13 cellular contexts compared by ENCODE assay signal in genomic region chr18:2976218-2976617, GRCh38. TPM values are rescaled to one million over a fixed set of nuclear protein-coding genes. Genes with fewer than 3 reads are reported as not detected.
DNase-seq lines count a peak whose midpoint lies in the region; ATAC-seq, FAIRE-seq and TF ChIP-seq lines count a peak whose summit lies in the region.
"Had no signal": no experiment of that assay in that cellular context is flagged by ENCODE, and none has a peak within 500 bp of the region (broad histone marks: within the 10 kb centered on the region; RNA-seq: fewer than 3 reads in every experiment).

No MANE protein-coding gene starts in this region.

- no peak overlapping the region for H2BK5ac ChIP-seq in IMR-90 (ENCODE audit: low read depth, low read length, poor library complexity, severe bottlenecking)

- no peak overlapping the region for H4K8ac ChIP-seq in IMR-90 (ENCODE audit: low read depth in 2 of 2, low read length in 2 of 2)

- ATAC-seq in IMR-90 (ENCODE audit: low read depth): no peak
- ATAC-seq in right cardiac atrium: no peak
- ATAC-seq in GM21825 (IDR thresholded peaks at IDR 0.05; ENCODE audit: unreplicated experiment): no peak

- no peak for TF ChIP-seq RAD21 in IMR-90 (IDR thresholded peaks at IDR 0.05; ENCODE audit: low read length)

- H3K27me3 ChIP-seq in IMR-90 (ENCODE audit: control insufficient read depth, insufficient read depth, low read length): no peaks in the 10 kb centered on the region
- H3K27me3 ChIP-seq in right cardiac atrium (ENCODE audit: control insufficient read depth, insufficient read depth): no peaks in the 10 kb centered on the region
- H3K27me3 ChIP-seq in small intestine (ENCODE audit: control insufficient read depth in 2 of 2, insufficient read depth in 2 of 2, low read length in 2 of 2): no peaks in the 10 kb centered on the region

- peak overlapping the region; percentile 71; the same call in 1 of the 2 replicates for H3K18ac ChIP-seq in IMR-90 (ENCODE audit: low read depth, low read length)

- TF ChIP-seq POLR2A in IMR-90 (IDR thresholded peaks at IDR 0.05; ENCODE audit: low read depth, low read length): no peak

- 0 out of 2 replicates have a peak overlapping the region, but pooled peaks have one; percentile 6 for H4K91ac ChIP-seq in IMR-90 (ENCODE audit: insufficient read depth, low read depth, low read length)

- CTCF ChIA-PET in IMR-90 (lab: Yijun Ruan, JAX): interaction anchor here (0.5 to 1.3 kb wide), 2 partner anchors 9 to 258 kb away, joined by 4 to 5 read pairs; no protein-coding TSS in a partner anchor
- CTCF ChIA-PET in activated CD4-positive, alpha-beta memory T cell treated with anti-CD3 and anti-CD28 coated beads, Interleukin-2, amount 10 ng/mL, durations not matched to agents 7 days and 5 days (lab: Charles Lee): interaction anchor here (1.3 to 5.3 kb wide), 6 partner anchors 9 to 87 kb away, joined by 3 to 30 read pairs (median 10); no protein-coding TSS in a partner anchor
- CTCF ChIA-PET in Calu3 (lab: Charles Lee): no interaction called here

- DNase-seq in IMR-90 (no peak), right cardiac atrium (no peak), small intestine (peak; percentile 91), Calu3 (no peak)
- DNase-seq in activated CD4-positive, alpha-beta memory T cell treated with anti-CD3 and anti-CD28 coated beads, Interleukin-2, amount 10 ng/mL, durations not matched to agents 7 days and 5 days: no peak
- no peak for DNase-seq in central memory CD4-positive, alpha-beta T cell
- DNase-seq: activated CD4-positive, alpha-beta T cell treated with anti-CD3 and anti-CD28 coated beads, Interleukin-2, amount 50 U/mL, for 1 hour; amygdala; Caco-2; effector CD8-positive, alpha-beta T cell; mammary epithelial cell; NCI-H2081 treated with DMSO at 0.1 percent for 48 hours had no signal

- no peak overlapping the region for H2AK9ac ChIP-seq in IMR-90 (replicated peaks; ENCODE audit: low read depth, low read length, poor library complexity)

- TF ChIP-seq CTCF in IMR-90 (conservative IDR thresholded peaks at IDR 0.05; ENCODE audit: low read depth, low read length) (no peak), Calu3 (IDR thresholded peaks at IDR 0.05; ENCODE audit: unreplicated experiment) (no peak)

- H3K4me2 ChIP-seq in IMR-90 (ENCODE audit: low read depth, low read length): no peak overlapping the region

- WGBS in IMR-90 (ENCODE audit: extremely low coverage in 2 of 2, insufficient read length in 1 of 2), 2 experiments: no CpG with 5 or more reads among the region's 3 CpGs
- 54% methylated on average over 3 of the region's 3 CpGs for WGBS in right cardiac atrium
- 5 to 40% (median 13%) methylated on average over 3 of the region's 3 CpGs for WGBS in small intestine, 3 donors

- no peak overlapping the region for H3K4me3 Mint-ChIP-seq in activated CD4-positive, alpha-beta memory T cell treated with anti-CD3 and anti-CD28 coated beads, Interleukin-2, amount 10 ng/mL, durations not matched to agents 7 days and 5 days
- H3K4me3 Mint-ChIP-seq in Calu3 (ENCODE audit: low read depth, unreplicated experiment): no peak overlapping the region

- H3K9ac ChIP-seq in IMR-90 (ENCODE audit: low read depth, low read length): no peak overlapping the region

- no peak overlapping the region for H3K4me3 ChIP-seq in IMR-90 (ENCODE audit: insufficient read depth, low read depth, low read length)
- no peak overlapping the region for H3K4me3 ChIP-seq in right cardiac atrium (ENCODE audit: low read length)
- H3K4me3 ChIP-seq in small intestine (ENCODE audit: low read depth in 1 of 2, low read length in 2 of 2): no peak overlapping the region

- peaks cover 15% of the 10 kb centered on the region for H4K20me1 ChIP-seq in IMR-90 (ENCODE audit: insufficient read depth, low read length)

- no peak overlapping the region for H2BK15ac ChIP-seq in IMR-90 (ENCODE audit: low read depth, low read length)

- H3K9me3 ChIP-seq in IMR-90 (ENCODE audit: control insufficient read depth, insufficient read depth, low read length) (no peaks in the 10 kb centered on the region), right cardiac atrium (ENCODE audit: control insufficient read depth, low read length) (no peaks in the 10 kb centered on the region), small intestine (ENCODE audit: control insufficient read depth, low read depth) (no peaks in the 10 kb centered on the region)
- H3K9me3 ChIP-seq: Caco-2 had no signal

- no peaks in the 10 kb centered on the region for H3K9me3 Mint-ChIP-seq in activated CD4-positive, alpha-beta memory T cell treated with anti-CD3 and anti-CD28 coated beads, Interleukin-2, amount 10 ng/mL, durations not matched to agents 7 days and 5 days
- H3K9me3 Mint-ChIP-seq in Calu3 (ENCODE audit: low read depth, unreplicated experiment): peaks cover 2% of the 10 kb centered on the region

- peaks cover 21% of the 10 kb centered on the region for H3K4me1 ChIP-seq in IMR-90 (ENCODE audit: control insufficient read depth, insufficient read depth, low read length)
- H3K4me1 ChIP-seq in right cardiac atrium (ENCODE audit: control insufficient read depth, insufficient read depth, low read length): peaks cover 16% of the 10 kb centered on the region
- H3K4me1 ChIP-seq in small intestine (ENCODE audit: control insufficient read depth in 2 of 2, insufficient read depth in 1 of 2, low read depth in 1 of 2, low read length in 1 of 2): peaks cover 15 to 27% of the 10 kb centered on the region in 2 donors

- BruUV-seq in IMR-90 (replicated peaks; lab: Mats Ljungman, UMichigan): no TSS peak
- BruUV-seq in Calu3 (replicated peaks; lab: Mats Ljungman, UMichigan): no TSS peak

- H4K5ac ChIP-seq in IMR-90 (ENCODE audit: low read depth, low read length): no peak overlapping the region

- no peak overlapping the region for H2BK120ac ChIP-seq in IMR-90 (ENCODE audit: low read depth, low read length)

- POLR2A ChIA-PET in IMR-90 (lab: Charles Lee; ENCODE audit: unreplicated experiment): no interaction called here
- POLR2A ChIA-PET in activated CD4-positive, alpha-beta memory T cell treated with anti-CD3 and anti-CD28 coated beads, Interleukin-2, amount 10 ng/mL, durations not matched to agents 7 days and 5 days (lab: Charles Lee): interaction anchor here (0.7 to 5.6 kb wide), 9 partner anchors 9 to 472 kb away, joined by 3 to 255 read pairs (median 4); partner anchors contain the start of gene MYL12A

- H3K27ac Mint-ChIP-seq in activated CD4-positive, alpha-beta memory T cell treated with anti-CD3 and anti-CD28 coated beads, Interleukin-2, amount 10 ng/mL, durations not matched to agents 7 days and 5 days: peak overlapping the region; percentile 60
- no peak overlapping the region for H3K27ac Mint-ChIP-seq in Calu3 (ENCODE audit: unreplicated experiment)

- no peak overlapping the region for H2AK5ac ChIP-seq in IMR-90 (ENCODE audit: low read depth, low read length)

- peaks cover 43 to 87% of the 10 kb centered on the region in 2 experiments for H3K79me1 ChIP-seq in IMR-90 (ENCODE audit: low read depth in 1 of 2, low read length in 2 of 2)

- peaks cover 86% of the 10 kb centered on the region for H3K4me1 Mint-ChIP-seq in activated CD4-positive, alpha-beta memory T cell treated with anti-CD3 and anti-CD28 coated beads, Interleukin-2, amount 10 ng/mL, durations not matched to agents 7 days and 5 days
- peaks cover 58% of the 10 kb centered on the region for H3K4me1 Mint-ChIP-seq in Calu3 (ENCODE audit: low read depth, unreplicated experiment)

- H3K23ac ChIP-seq in IMR-90 (ENCODE audit: low read depth, low read length): peak overlapping the region; percentile 28; the same call in 1 of the 2 replicates

- H3K56ac ChIP-seq in IMR-90 (ENCODE audit: extremely low read depth, insufficient read depth, low read length): no peak overlapping the region

- no peaks in the 10 kb centered on the region for H3K27me3 Mint-ChIP-seq in activated CD4-positive, alpha-beta memory T cell treated with anti-CD3 and anti-CD28 coated beads, Interleukin-2, amount 10 ng/mL, durations not matched to agents 7 days and 5 days
- no peaks in the 10 kb centered on the region for H3K27me3 Mint-ChIP-seq in Calu3 (ENCODE audit: unreplicated experiment)

- no peak overlapping the region for H3K4ac ChIP-seq in IMR-90 (ENCODE audit: low read depth, low read length)

- no peak for FAIRE-seq in small intestine (lab: Jason Lieb, UNC)

- intact Hi-C loops in IMR-90 (cut with micrococcal nuclease) (no loop called here), right cardiac atrium (cut with DNase I) (no loop called here), Calu3 (cut with micrococcal nuclease; ENCODE audit: unreplicated experiment) (no loop called here)

- no peak overlapping the region for H2BK20ac ChIP-seq in IMR-90 (ENCODE audit: low read depth, low read length)

- in situ Hi-C loops in IMR-90 (cut with MboI; ENCODE audit: low sequenced_read_pairs): loop anchor here (25.0 kb wide), 1 partner anchor 636 kb away; no protein-coding TSS in a partner anchor

- H2AFZ ChIP-seq in IMR-90 (replicated peaks; ENCODE audit: low read length, poor library complexity): no peak overlapping the region

- H3K36me3 Mint-ChIP-seq in activated CD4-positive, alpha-beta memory T cell treated with anti-CD3 and anti-CD28 coated beads, Interleukin-2, amount 10 ng/mL, durations not matched to agents 7 days and 5 days (ENCODE audit: low read depth): peaks cover 36% of the 10 kb centered on the region
- peaks cover 5% of the 10 kb centered on the region for H3K36me3 Mint-ChIP-seq in Calu3 (ENCODE audit: insufficient read depth, unreplicated experiment)

- H3K36me3 ChIP-seq in IMR-90 (ENCODE audit: control insufficient read depth, insufficient read depth, low read length) (peaks cover 3% of the 10 kb centered on the region; the same call in 1 of the 2 replicates), small intestine (ENCODE audit: control insufficient read depth in 2 of 2, insufficient read depth in 2 of 2, low read length in 2 of 2) (no peaks in the 10 kb centered on the region)

- H3K9me1 ChIP-seq in IMR-90 (ENCODE audit: insufficient read depth, low read length): peaks cover 19% of the 10 kb centered on the region

- no peak overlapping the region; the same call in 1 of the 2 replicates for H3K14ac ChIP-seq in IMR-90 (replicated peaks; ENCODE audit: low read depth, low read length)

- dilution Hi-C loops in IMR-90 (cut with HindIII; ENCODE audit: low sequenced_read_pairs, unreplicated experiment): no loop called here

- H3K27ac ChIP-seq in IMR-90 (ENCODE audit: insufficient read depth, low read length): no peak overlapping the region
- H3K27ac ChIP-seq in right cardiac atrium (ENCODE audit: low read length): peak overlapping the region; percentile 5
- H3K27ac ChIP-seq in small intestine (ENCODE audit: low read depth in 1 of 2, low read length in 1 of 2): peak overlapping the region; percentile 35 to 62

RNA-seq across cellular contexts. Expression of gene LPIN2, which starts 36.7 kb away (rescaled TPM):
- total RNA-seq in IMR-90 (2012; rRNA removed) (21.9 and 23.9 TPM in 2 replicates), right cardiac atrium (10 to 100 TPM; 12.6 to 18.1 (median 14.2) TPM), Calu3 (2022) (15.7 and 15.9 TPM in 2 replicates)
- polyA plus RNA-seq in IMR-90 (2012; rRNA removed) (14.4 and 16.2 TPM in 2 replicates), right cardiac atrium (5.0 TPM), small intestine (10 to 100 TPM; 20.0 to 91.5 (median 63.0) TPM)
- polyA plus RNA-seq in IMR-90 (2012; cell fraction: cytosol; rRNA removed): 8.0 and 9.9 TPM in 2 replicates
- 15.7 and 29.0 TPM in 2 replicates for polyA plus RNA-seq in IMR-90 (2012; cell fraction: nucleus; rRNA removed; ENCODE audit: low replicate concordance)
- total RNA-seq in activated CD4-positive, alpha-beta memory T cell treated with anti-CD3 and anti-CD28 coated beads, Interleukin-2, amount 10 ng/mL, durations not matched to agents 7 days and 5 days: 10 to 100 TPM; 78.4 to 79.6 TPM
